In the genomic region with DNA sequence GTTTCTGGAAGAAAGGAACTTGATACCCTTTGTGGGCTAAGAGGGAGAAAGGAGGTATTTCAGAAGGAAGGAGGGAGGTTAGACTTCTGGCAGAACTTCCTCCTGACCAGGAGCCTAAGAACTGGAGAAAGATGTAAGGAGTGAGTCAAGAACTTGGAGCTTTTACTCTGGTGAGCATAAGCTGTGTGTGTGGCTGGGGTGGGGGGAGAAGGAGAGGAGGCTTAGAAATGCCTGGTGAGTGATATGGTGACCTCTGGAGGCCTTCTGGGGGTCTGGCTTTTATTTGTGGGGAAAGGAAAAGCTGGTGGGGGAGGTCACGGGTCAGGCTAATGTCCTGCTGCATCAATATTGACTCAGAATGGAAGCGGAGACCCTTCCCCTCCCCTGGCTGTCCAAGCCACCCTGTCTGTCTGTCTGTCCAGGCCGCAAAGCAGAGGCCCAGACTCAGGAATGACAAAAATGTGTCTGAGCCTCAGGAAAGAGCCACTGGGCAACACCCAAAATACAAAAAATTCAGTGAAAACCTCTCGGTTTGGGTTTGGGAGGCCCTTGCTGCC, we compare ENCODE assay signal across 1 cellular context.
TF ChIP-seq lines count a peak whose summit lies in the region.

No MANE protein-coding gene starts in this region.

TF ChIP-seq in A549, 52 proteins besides CTCF, POLR2A, EP300 and RAD21 (continued from another document):
- TF ChIP-seq, protein P1, sequence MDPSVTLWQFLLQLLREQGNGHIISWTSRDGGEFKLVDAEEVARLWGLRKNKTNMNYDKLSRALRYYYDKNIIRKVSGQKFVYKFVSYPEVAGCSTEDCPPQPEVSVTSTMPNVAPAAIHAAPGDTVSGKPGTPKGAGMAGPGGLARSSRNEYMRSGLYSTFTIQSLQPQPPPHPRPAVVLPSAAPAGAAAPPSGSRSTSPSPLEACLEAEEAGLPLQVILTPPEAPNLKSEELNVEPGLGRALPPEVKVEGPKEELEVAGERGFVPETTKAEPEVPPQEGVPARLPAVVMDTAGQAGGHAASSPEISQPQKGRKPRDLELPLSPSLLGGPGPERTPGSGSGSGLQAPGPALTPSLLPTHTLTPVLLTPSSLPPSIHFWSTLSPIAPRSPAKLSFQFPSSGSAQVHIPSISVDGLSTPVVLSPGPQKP (IDR thresholded peaks at IDR 0.05; ENCODE audit: low read depth, low read length): no peak
- no peak for TF ChIP-seq ZNF302 (CRISPR knock-in tag; IDR thresholded peaks at IDR 0.05)
- TF ChIP-seq MYC (IDR thresholded peaks at IDR 0.05; ENCODE audit: borderline replicate concordance, low read length): no peak
- TF ChIP-seq CHD4 (IDR thresholded peaks at IDR 0.05; ENCODE audit: borderline replicate concordance): no peak
- TF ChIP-seq, protein P2, sequence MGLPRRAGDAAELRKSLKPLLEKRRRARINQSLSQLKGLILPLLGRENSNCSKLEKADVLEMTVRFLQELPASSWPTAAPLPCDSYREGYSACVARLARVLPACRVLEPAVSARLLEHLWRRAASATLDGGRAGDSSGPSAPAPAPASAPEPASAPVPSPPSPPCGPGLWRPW (IDR thresholded peaks at IDR 0.05): no peak
- TF ChIP-seq, protein P3, sequence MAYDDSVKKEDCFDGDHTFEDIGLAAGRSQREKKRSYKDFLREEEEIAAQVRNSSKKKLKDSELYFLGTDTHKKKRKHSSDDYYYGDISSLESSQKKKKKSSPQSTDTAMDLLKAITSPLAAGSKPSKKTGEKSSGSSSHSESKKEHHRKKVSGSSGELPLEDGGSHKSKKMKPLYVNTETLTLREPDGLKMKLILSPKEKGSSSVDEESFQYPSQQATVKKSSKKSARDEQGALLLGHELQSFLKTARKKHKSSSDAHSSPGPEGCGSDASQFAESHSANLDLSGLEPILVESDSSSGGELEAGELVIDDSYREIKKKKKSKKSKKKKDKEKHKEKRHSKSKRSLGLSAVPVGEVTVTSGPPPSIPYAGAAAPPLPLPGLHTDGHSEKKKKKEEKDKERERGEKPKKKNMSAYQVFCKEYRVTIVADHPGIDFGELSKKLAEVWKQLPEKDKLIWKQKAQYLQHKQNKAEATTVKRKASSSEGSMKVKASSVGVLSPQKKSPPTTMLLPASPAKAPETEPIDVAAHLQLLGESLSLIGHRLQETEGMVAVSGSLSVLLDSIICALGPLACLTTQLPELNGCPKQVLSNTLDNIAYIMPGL (CRISPR knock-in tag; IDR thresholded peaks at IDR 0.05; ENCODE audit: borderline replicate concordance): no peak
- no peak for TF ChIP-seq MAFK (IDR thresholded peaks at IDR 0.05; ENCODE audit: partially characterized antibody)
- no peak for TF ChIP-seq FOXS1 (CRISPR knock-in tag; IDR thresholded peaks at IDR 0.05)
- no peak for TF ChIP-seq FOSL2 (IDR thresholded peaks at IDR 0.05)
- TF ChIP-seq FOSL2 (CRISPR knock-in tag; IDR thresholded peaks at IDR 0.05): no peak
- TF ChIP-seq NFE2L2 (conservative IDR thresholded peaks at IDR 0.05; ENCODE audit: low read length): no peak
- TF ChIP-seq, protein P4, sequence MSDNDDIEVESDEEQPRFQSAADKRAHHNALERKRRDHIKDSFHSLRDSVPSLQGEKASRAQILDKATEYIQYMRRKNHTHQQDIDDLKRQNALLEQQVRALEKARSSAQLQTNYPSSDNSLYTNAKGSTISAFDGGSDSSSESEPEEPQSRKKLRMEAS (IDR thresholded peaks at IDR 0.05): no peak
- no peak for TF ChIP-seq JUN (IDR thresholded peaks at IDR 0.05)
- TF ChIP-seq HEYL (CRISPR knock-in tag; IDR thresholded peaks at IDR 0.05): no peak
- TF ChIP-seq, protein P5, sequence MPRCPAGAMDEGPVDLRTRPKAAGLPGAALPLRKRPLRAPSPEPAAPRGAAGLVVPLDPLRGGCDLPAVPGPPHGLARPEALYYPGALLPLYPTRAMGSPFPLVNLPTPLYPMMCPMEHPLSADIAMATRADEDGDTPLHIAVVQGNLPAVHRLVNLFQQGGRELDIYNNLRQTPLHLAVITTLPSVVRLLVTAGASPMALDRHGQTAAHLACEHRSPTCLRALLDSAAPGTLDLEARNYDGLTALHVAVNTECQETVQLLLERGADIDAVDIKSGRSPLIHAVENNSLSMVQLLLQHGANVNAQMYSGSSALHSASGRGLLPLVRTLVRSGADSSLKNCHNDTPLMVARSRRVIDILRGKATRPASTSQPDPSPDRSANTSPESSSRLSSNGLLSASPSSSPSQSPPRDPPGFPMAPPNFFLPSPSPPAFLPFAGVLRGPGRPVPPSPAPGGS (IDR thresholded peaks at IDR 0.05): no peak
- TF ChIP-seq EHF (CRISPR knock-in tag; IDR thresholded peaks at IDR 0.05): no peak
- TF ChIP-seq HOXA7 (CRISPR knock-in tag; IDR thresholded peaks at IDR 0.05): no peak
TF ChIP-seq in A549: peak in this region for 0.
